Comparison of ENCODE assay signal across 8 cellular contexts in the genomic region with DNA sequence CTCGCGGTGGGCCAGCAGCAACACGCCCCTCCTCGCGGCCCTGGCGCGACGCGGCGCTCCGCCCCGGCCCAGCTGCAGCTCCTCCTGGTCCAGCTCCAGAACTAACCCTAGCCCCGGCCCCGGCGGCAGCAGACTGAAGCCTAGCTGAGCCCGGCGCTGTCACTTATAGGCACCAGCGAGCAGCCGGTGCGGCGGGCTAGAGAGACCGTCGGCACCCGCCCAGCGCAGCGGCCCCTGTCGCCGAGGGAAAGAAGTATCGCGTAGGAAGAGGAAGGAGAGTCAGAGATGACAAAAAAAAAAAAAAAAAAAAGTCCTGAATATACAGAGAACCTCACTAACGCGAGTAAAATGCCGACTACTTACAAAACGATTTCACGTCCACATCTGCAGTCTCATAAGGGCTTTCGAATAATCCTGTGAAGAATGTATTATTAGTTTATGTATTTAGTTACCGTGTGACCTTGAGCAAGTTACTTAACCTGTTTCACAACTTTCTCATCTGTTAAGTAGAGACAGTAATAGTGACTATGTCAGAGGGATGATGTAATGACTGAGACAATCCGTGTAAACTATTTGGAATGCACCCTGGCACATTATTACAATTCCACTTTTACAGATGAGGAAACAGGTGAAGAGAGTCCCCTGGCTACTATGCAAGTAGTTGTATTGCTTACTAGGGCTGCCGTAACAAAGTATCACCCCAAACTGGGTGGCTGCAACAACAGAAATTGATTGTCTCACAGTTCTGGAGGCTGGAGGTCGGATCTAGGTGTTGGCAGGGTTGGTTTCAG. TPM values are rescaled to one million over a fixed set of nuclear protein-coding genes. Genes with fewer than 3 reads are reported as not detected.
A peak's percentile ranks its signal among the peaks of the same experiment; 100 is the strongest.
DNase-seq lines count a peak whose midpoint lies in the region; ATAC-seq and TF ChIP-seq lines count a peak whose summit lies in the region.

Gene SLC9A1, minus strand, starts transcription at position 135 of the 791 bp plus-strand sequence. CDS start 791 bp downstream, outside the sequence.

- H3K4me3 ChIP-seq in fibroblast of lung (replicated peaks in 1 of 4; ENCODE audit: control extremely low read depth in 1 of 4, insufficient read depth in 1 of 4, low read depth in 3 of 4, low read length in 4 of 4) = peak within 1 kb of the TSS; percentile 72 to 80 (median 78)

- H3K27me3 Mint-ChIP-seq in naive thymus-derived CD8-positive, alpha-beta T cell = no peaks in the 10 kb centered on the region

- H3K9me3 ChIP-seq in fibroblast of lung (ENCODE audit: control insufficient read depth, insufficient read depth, low read depth, low read length) = no peaks in the 10 kb centered on the region

- TF ChIP-seq CTCF in fibroblast of lung (conservative IDR thresholded peaks at IDR 0.05 in 1 of 2, IDR thresholded peaks at IDR 0.05 in 1 of 2; ENCODE audit: low read depth in 1 of 2, low read length in 2 of 2) = peak; percentile 74 to 75

- H3K4me2 ChIP-seq in fibroblast of lung (ENCODE audit: extremely low read depth, insufficient read depth, low read length) = peak within 1 kb of the TSS; percentile 84

- H4K20me1 ChIP-seq in fibroblast of lung (ENCODE audit: control insufficient read depth, extremely low read depth, insufficient read depth, low read length) = no peaks in the 10 kb centered on the region

- no peaks in the 10 kb centered on the region for H3K36me3 Mint-ChIP-seq in naive thymus-derived CD8-positive, alpha-beta T cell

- peaks cover 38% of the 10 kb centered on the region for H3K79me2 ChIP-seq in fibroblast of lung (ENCODE audit: control insufficient read depth, insufficient read depth, low read length)

- peaks cover 9% of the 10 kb centered on the region for H3K4me1 ChIP-seq in fibroblast of lung (ENCODE audit: control insufficient read depth, extremely low read depth, insufficient read depth, low read length)

- peaks cover 32 to 53% (median 51%) of the 10 kb centered on the region in 4 donors for H3K4me1 Mint-ChIP-seq in naive thymus-derived CD8-positive, alpha-beta T cell

- H3K4me3 Mint-ChIP-seq in naive thymus-derived CD8-positive, alpha-beta T cell = peak within 1 kb of the TSS; percentile 81 to 94 (median 90)

- peaks cover 2% of the 10 kb centered on the region for H3K36me3 ChIP-seq in fibroblast of lung (ENCODE audit: control insufficient read depth, insufficient read depth, low read length)

- peak within 1 kb of the TSS; percentile 47 for H2AFZ ChIP-seq in fibroblast of lung (ENCODE audit: low read length)

- H3K9ac ChIP-seq in fibroblast of lung (ENCODE audit: insufficient read depth, low read length) = peak within 1 kb of the TSS; percentile 62

- H3K27ac ChIP-seq in fibroblast of lung (ENCODE audit: insufficient read depth, low read length) = peak within 1 kb of the TSS; percentile 83

- no peaks in the 10 kb centered on the region for H3K27me3 ChIP-seq in fibroblast of lung (ENCODE audit: control insufficient read depth, insufficient read depth, low read length)

- H3K27ac Mint-ChIP-seq in naive thymus-derived CD8-positive, alpha-beta T cell = peak within 1 kb of the TSS; percentile 97 to 100 (median 99)

- ATAC-seq in GM21717 (IDR thresholded peaks at IDR 0.05; ENCODE audit: unreplicated experiment) = peak; percentile 79
- peak; percentile 91 to 94 for ATAC-seq in naive thymus-derived CD8-positive, alpha-beta T cell

- POLR2A ChIA-PET in naive thymus-derived CD8-positive, alpha-beta T cell (lab: Charles Lee) = interaction anchor here (0.6 to 8.7 kb wide), 14 partner anchors 9 to 1800 kb away, joined by 3 to 199 read pairs (median 4); partner anchors contain the start of gene WASF2

- peak; percentile 93 for DNase-seq in DMS79 treated with DMSO at 0.1 percent for 48 hours (lab: John Stamatoyannopoulos, UW)
- DNase-seq in KG1 (lab: John Stamatoyannopoulos, UW) = peak; percentile 85
- peak; percentile 85 for DNase-seq in RPMI7951 (ENCODE audit: low read depth)
- peak; percentile 88 to 91 for DNase-seq in activated T-helper 1 cell treated with anti-CD3 and anti-CD28 coated beads, Interleukin-2, amount 50 U/mL, for 16 hours (ENCODE audit: low read depth in 1 of 2, low spot score in 1 of 2)
- peak; percentile 88 to 93 for DNase-seq in fibroblast of lung (ENCODE audit: low read depth in 2 of 2)
- DNase-seq in naive thymus-derived CD8-positive, alpha-beta T cell = peak; percentile 91 to 96 (median 94)
- DNase-seq in stimulated activated naive CD4-positive, alpha-beta T cell treated with Interleukin-2 at 50 U/mL for 16 hours (lab: John Stamatoyannopoulos, UW) = peak; percentile 90

- no peaks in the 10 kb centered on the region for H3K9me3 Mint-ChIP-seq in naive thymus-derived CD8-positive, alpha-beta T cell

RNA-seq across cellular contexts. Expression of gene SLC9A1, which starts in this region (rescaled TPM):
- 11.1 and 11.4 TPM in 2 replicates for total RNA-seq in RPMI7951 (2014; rRNA removed; shearing (Covaris generic))
- 3.9 and 10.4 TPM in 2 replicates for total RNA-seq in fibroblast of lung
- polyA plus RNA-seq in fibroblast of lung = 4.9 and 9.5 TPM in 2 replicates
- 24.1 and 26.7 TPM in 2 replicates for polyA plus RNA-seq in fibroblast of lung (2012)
- polyA minus RNA-seq in fibroblast of lung (ENCODE audit: low replicate concordance) = 102 and 135 TPM in 2 replicates
- total RNA-seq in naive thymus-derived CD8-positive, alpha-beta T cell = 10 to 100 TPM; 16.2 to 17.7 TPM
- polyA plus RNA-seq in naive thymus-derived CD8-positive, alpha-beta T cell = 10 to 100 TPM in 1 of 3 donors, 1 to 10 TPM in 2; 4.5 to 14.2 (median 8.5) TPM

Comparison
In these comparisons a context has a peak if more than half of its experiments do, and no peak if none do; other contexts are left out.
1. Peak in every context shown above with its lines: DNase-seq, ATAC-seq, H3K4me3 ChIP-seq and H3K27ac ChIP-seq.